20 cellular contexts compared by ENCODE assay signal in the genomic region with DNA sequence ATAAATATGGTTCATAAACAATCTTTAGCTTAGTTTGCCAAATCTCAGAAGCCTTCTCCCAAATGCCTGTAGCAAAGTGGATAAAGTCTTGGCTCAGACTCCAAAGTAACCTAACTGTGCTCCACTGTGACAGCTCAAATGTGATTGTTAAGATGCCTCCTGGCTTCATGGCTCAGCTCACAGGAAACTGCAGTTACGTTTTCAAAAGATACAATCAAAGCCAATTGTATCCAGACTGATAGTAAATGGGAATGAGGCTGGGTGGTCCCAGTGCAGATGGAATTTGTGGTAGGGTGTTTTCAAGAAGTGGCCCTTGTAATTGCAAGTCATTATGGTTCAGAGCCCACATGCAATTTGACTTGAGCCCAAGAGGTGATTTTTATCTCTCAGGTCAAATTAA.
DNase-seq lines count a peak whose midpoint lies in the region; ATAC-seq, FAIRE-seq and TF ChIP-seq lines count a peak whose summit lies in the region.
"Had no signal": no experiment of that assay in that cellular context is flagged by ENCODE, and none has a peak within 500 bp of the region (broad histone marks: within the 10 kb centered on the region; RNA-seq: fewer than 3 reads in every experiment).

No MANE protein-coding gene starts in this region.

- no peaks in the 10 kb centered on the region for H3K9me2 ChIP-seq in PC-3 (replicated peaks; ENCODE audit: low read length)

- H3K4me1 Mint-ChIP-seq in stimulated activated naive CD8-positive, alpha-beta T cell treated with anti-CD3 and anti-CD28 coated beads, Interleukin-15, Interleukin-2, amounts not matched to agents 100 ng/mL and 50 ng/mL, for 24 hours (ENCODE audit: low read depth): peaks cover 48% of the 10 kb centered on the region
- peaks cover 47% of the 10 kb centered on the region for H3K4me1 Mint-ChIP-seq in stimulated activated naive CD8-positive, alpha-beta T cell treated with anti-CD3 and anti-CD28 coated beads, Interleukin-15, amount 100 ng/mL, for 72 hours
- H3K4me1 Mint-ChIP-seq in astrocyte (ENCODE audit: low read depth, unreplicated experiment): peaks cover 5% of the 10 kb centered on the region

- peaks cover 6% of the 10 kb centered on the region for H3K9me3 Mint-ChIP-seq in stimulated activated naive CD8-positive, alpha-beta T cell treated with anti-CD3 and anti-CD28 coated beads, Interleukin-15, Interleukin-2, amounts not matched to agents 100 ng/mL and 50 ng/mL, for 24 hours
- H3K9me3 Mint-ChIP-seq in stimulated activated naive CD8-positive, alpha-beta T cell treated with anti-CD3 and anti-CD28 coated beads, Interleukin-15, amount 100 ng/mL, for 72 hours: peaks cover 0 to 5% of the 10 kb centered on the region in 2 donors
- peaks cover 3% of the 10 kb centered on the region for H3K9me3 Mint-ChIP-seq in astrocyte (ENCODE audit: unreplicated experiment)

- H3K27me3 ChIP-seq in PC-3 (ENCODE audit: low read length) (no peaks in the 10 kb centered on the region), astrocyte (ENCODE audit: insufficient read depth, low read length) (no peaks in the 10 kb centered on the region), thyroid gland (no peaks in the 10 kb centered on the region), small intestine (ENCODE audit: control insufficient read depth in 2 of 2, insufficient read depth in 2 of 2, low read length in 2 of 2) (no peaks in the 10 kb centered on the region), adrenal gland (no peaks in the 10 kb centered on the region)
- H3K27me3 ChIP-seq: breast epithelium had no signal

- DNase-seq in stimulated activated naive CD8-positive, alpha-beta T cell treated with anti-CD3 and anti-CD28 coated beads, Interleukin-15, amount 100 ng/mL, for 72 hours: no peak
- DNase-seq in PC-3 (peak; percentile 12), astrocyte (ENCODE audit: low read depth) (peak; percentile 12), thyroid gland (peak; percentile 6 to 7), small intestine (no peak), adrenal gland (no peak), NCI-H446 treated with DMSO at 0.1 percent for 48 hours (lab: John Stamatoyannopoulos, UW) (no peak)
- DNase-seq: activated CD4-positive, alpha-beta T cell treated with anti-CD3 and anti-CD28 coated beads for 1 hour; effector CD8-positive, alpha-beta T cell; NCI-H226; stimulated activated CD4-positive, alpha-beta T cell treated with anti-CD3 and anti-CD28 coated beads, Interleukin-1b, Interleukin-23, amount 100 ng/mL, for 48 hours had no signal

- FAIRE-seq in astrocyte (lab: Jason Lieb, UNC) (no peak), small intestine (lab: Jason Lieb, UNC) (no peak)
- FAIRE-seq: G401.6, GM19239, HTR-8/SVneo had no signal

- H2AFZ ChIP-seq in PC-3 (ENCODE audit: low read length) (peak overlapping the region; percentile 53; the same call in 1 of the 2 replicates), astrocyte (ENCODE audit: low read depth, low read length) (no peak overlapping the region)

- TF ChIP-seq POLR2A in thyroid gland (IDR thresholded peaks at IDR 0.05): no peak
- TF ChIP-seq POLR2A in adrenal gland (IDR thresholded peaks at IDR 0.05): no peak

- no peaks in the 10 kb centered on the region for H3K27me3 Mint-ChIP-seq in stimulated activated naive CD8-positive, alpha-beta T cell treated with anti-CD3 and anti-CD28 coated beads, Interleukin-15, Interleukin-2, amounts not matched to agents 100 ng/mL and 50 ng/mL, for 24 hours
- no peaks in the 10 kb centered on the region for H3K27me3 Mint-ChIP-seq in stimulated activated naive CD8-positive, alpha-beta T cell treated with anti-CD3 and anti-CD28 coated beads, Interleukin-15, amount 100 ng/mL, for 72 hours
- H3K27me3 Mint-ChIP-seq in astrocyte (ENCODE audit: low read depth, unreplicated experiment): peaks cover 5% of the 10 kb centered on the region

- H3K4me3 Mint-ChIP-seq in stimulated activated naive CD8-positive, alpha-beta T cell treated with anti-CD3 and anti-CD28 coated beads, Interleukin-15, Interleukin-2, amounts not matched to agents 100 ng/mL and 50 ng/mL, for 24 hours: peak overlapping the region; percentile 52
- peak overlapping the region in 1 of 2 donors; percentile 67 for H3K4me3 Mint-ChIP-seq in stimulated activated naive CD8-positive, alpha-beta T cell treated with anti-CD3 and anti-CD28 coated beads, Interleukin-15, amount 100 ng/mL, for 72 hours
- no peak overlapping the region for H3K4me3 Mint-ChIP-seq in astrocyte (ENCODE audit: unreplicated experiment)
- H3K4me3 Mint-ChIP-seq: natural killer cell treated with Interleukin-12 subunit alpha and Interleukin-12 subunit beta and Interleukin-15 and Interleukin-18, amount 100 ng/mL, for 72 hours had no signal

- H3K4me1 ChIP-seq in PC-3 (ENCODE audit: insufficient read depth, low read length): peaks cover 30% of the 10 kb centered on the region
- peaks cover 15% of the 10 kb centered on the region for H3K4me1 ChIP-seq in astrocyte (ENCODE audit: insufficient read depth, low read length)
- peaks cover 13 to 14% of the 10 kb centered on the region in 2 donors for H3K4me1 ChIP-seq in thyroid gland
- peaks cover 0 to 3% of the 10 kb centered on the region in 2 donors for H3K4me1 ChIP-seq in small intestine (ENCODE audit: control insufficient read depth in 2 of 2, insufficient read depth in 1 of 2, low read depth in 1 of 2, low read length in 1 of 2)
- no peaks in the 10 kb centered on the region for H3K4me1 ChIP-seq in adrenal gland (replicated peaks in 1 of 2)

- intact Hi-C loops in PC-3 (cut with micrococcal nuclease): no loop called here
- intact Hi-C loops in thyroid gland (cut with DNase I): no loop called here
- intact Hi-C loops in adrenal gland (cut with DNase I): no loop called here

- H4K20me1 ChIP-seq in PC-3 (ENCODE audit: low read length): no peaks in the 10 kb centered on the region
- no peaks in the 10 kb centered on the region for H4K20me1 ChIP-seq in astrocyte (ENCODE audit: insufficient read depth, low read length)

- H3K4me2 ChIP-seq in PC-3 (ENCODE audit: low read length): peak overlapping the region; percentile 44
- H3K4me2 ChIP-seq in astrocyte (ENCODE audit: low read length): peak overlapping the region; percentile 5

- WGBS in thyroid gland, 2 donors: 0 to 12% methylated on average over 1 of the region's 1 CpG
- WGBS in small intestine, 3 donors: 32 to 48% (median 40%) methylated on average over 1 of the region's 1 CpG
- WGBS in adrenal gland, 4 donors: 33 to 63% (median 55%) methylated on average over 1 of the region's 1 CpG

- TF ChIP-seq CTCF in PC-3 (conservative IDR thresholded peaks at IDR 0.05; ENCODE audit: low read depth, low read length) (no peak), astrocyte (IDR thresholded peaks at IDR 0.05; ENCODE audit: insufficient read depth, low read depth, low read length) (no peak), thyroid gland (IDR thresholded peaks at IDR 0.05) (no peak), adrenal gland (IDR thresholded peaks at IDR 0.05) (no peak)

- CTCF ChIA-PET in PC-3 (lab: Charles Lee): no interaction called here

- no peaks in the 10 kb centered on the region for H3K36me3 ChIP-seq in PC-3 (ENCODE audit: low read depth, low read length)
- H3K36me3 ChIP-seq in astrocyte (ENCODE audit: insufficient read depth, low read length): no peaks in the 10 kb centered on the region
- no peaks in the 10 kb centered on the region for H3K36me3 ChIP-seq in thyroid gland
- no peaks in the 10 kb centered on the region for H3K36me3 ChIP-seq in small intestine (ENCODE audit: control insufficient read depth in 2 of 2, insufficient read depth in 2 of 2, low read length in 2 of 2)
- no peaks in the 10 kb centered on the region for H3K36me3 ChIP-seq in adrenal gland (replicated peaks in 1 of 2)
- H3K36me3 ChIP-seq: breast epithelium, thoracic aorta had no signal

- no peaks in the 10 kb centered on the region for H3K36me3 Mint-ChIP-seq in stimulated activated naive CD8-positive, alpha-beta T cell treated with anti-CD3 and anti-CD28 coated beads, Interleukin-15, Interleukin-2, amounts not matched to agents 100 ng/mL and 50 ng/mL, for 24 hours (ENCODE audit: low read depth)
- no peaks in the 10 kb centered on the region for H3K36me3 Mint-ChIP-seq in astrocyte (ENCODE audit: low read depth, unreplicated experiment)
- H3K36me3 Mint-ChIP-seq: natural killer cell treated with Interleukin-12 subunit alpha and Interleukin-12 subunit beta and Interleukin-15 and Interleukin-18, amount 100 ng/mL, for 72 hours had no signal

- H3K9ac ChIP-seq in PC-3 (ENCODE audit: low read length) (no peak overlapping the region), astrocyte (ENCODE audit: low read length) (no peak overlapping the region)

- H3K79me2 ChIP-seq in PC-3 (ENCODE audit: low read length) (no peaks in the 10 kb centered on the region), astrocyte (ENCODE audit: insufficient read depth, low read length) (no peaks in the 10 kb centered on the region)

- ATAC-seq in stimulated activated naive CD8-positive, alpha-beta T cell treated with anti-CD3 and anti-CD28 coated beads, Interleukin-15, amount 100 ng/mL, for 72 hours: no peak
- peak; percentile 18; the same call in 1 of the 2 replicates for ATAC-seq in PC-3
- ATAC-seq: natural killer cell treated with Interleukin-12 subunit alpha and Interleukin-12 subunit beta and Interleukin-15 and Interleukin-18, amount 100 ng/mL, for 72 hours; right cardiac atrium had no signal

- H3K27ac Mint-ChIP-seq in stimulated activated naive CD8-positive, alpha-beta T cell treated with anti-CD3 and anti-CD28 coated beads, Interleukin-15, Interleukin-2, amounts not matched to agents 100 ng/mL and 50 ng/mL, for 24 hours: peak overlapping the region; percentile 22
- peak overlapping the region in 1 of 2 donors; percentile 90 for H3K27ac Mint-ChIP-seq in stimulated activated naive CD8-positive, alpha-beta T cell treated with anti-CD3 and anti-CD28 coated beads, Interleukin-15, amount 100 ng/mL, for 72 hours
- no peak overlapping the region for H3K27ac Mint-ChIP-seq in astrocyte (ENCODE audit: unreplicated experiment)
- H3K27ac Mint-ChIP-seq: activated T-helper 2 cell treated with anti-CD3 and anti-CD28 coated beads, Interferon-gamma antibody, Interleukin-2, Interleukin-4, amounts not matched to agents 10 μg/mL and 5 μg/mL and 100 μg/mL, durations not matched to agents 14 hours and 24 hours and 36 hours; natural killer cell treated with Interleukin-12 subunit alpha and Interleukin-12 subunit beta and Interleukin-15 and Interleukin-18, amount 100 ng/mL, for 72 hours had no signal

- no peak overlapping the region for H3K4me3 ChIP-seq in PC-3 (ENCODE audit: low read length)
- H3K4me3 ChIP-seq in astrocyte (ENCODE audit: insufficient read depth, low read depth, low read length): no peak overlapping the region
- H3K4me3 ChIP-seq in thyroid gland (replicated peaks in 1 of 3): no peak overlapping the region
- H3K4me3 ChIP-seq in small intestine (ENCODE audit: low read depth in 1 of 2, low read length in 2 of 2): no peak overlapping the region
- no peak overlapping the region for H3K4me3 ChIP-seq in adrenal gland
- H3K4me3 ChIP-seq: breast epithelium, thoracic aorta had no signal

- no peaks in the 10 kb centered on the region for H3F3A ChIP-seq in PC-3 (ENCODE audit: low read length, unreplicated experiment)

- POLR2A ChIA-PET in PC-3 (lab: Charles Lee; ENCODE audit: unreplicated experiment): no interaction called here

- BruUV-seq in PC-3 (replicated peaks; lab: Mats Ljungman, UMichigan): no TSS peak

- H3K27ac ChIP-seq in PC-3 (ENCODE audit: low read length) (no peak overlapping the region), astrocyte (ENCODE audit: low read depth, low read length) (no peak overlapping the region), thyroid gland (peak overlapping the region in 2 of 3 donors; percentile 15 to 25), small intestine (ENCODE audit: low read depth in 1 of 2, low read length in 1 of 2) (no peak overlapping the region), adrenal gland (no peak overlapping the region)
- H3K27ac ChIP-seq: thoracic aorta had no signal

- H3K9me3 ChIP-seq in PC-3 (ENCODE audit: low read length) (no peaks in the 10 kb centered on the region), astrocyte (ENCODE audit: insufficient read depth, low read depth, low read length) (no peaks in the 10 kb centered on the region), thyroid gland (no peaks in the 10 kb centered on the region), small intestine (ENCODE audit: control insufficient read depth, low read depth) (no peaks in the 10 kb centered on the region), adrenal gland (replicated peaks in 1 of 3) (no peaks in the 10 kb centered on the region)
- H3K9me3 ChIP-seq: breast epithelium, thoracic aorta had no signal

Comparison
In these comparisons a context has a peak if more than half of its experiments do, and no peak if none do; other contexts are left out.
1. DNase-seq: peak in PC-3 (single experiment), astrocyte (single experiment) and thyroid gland (2 of 2); none in stimulated activated naive CD8-positive, alpha-beta T cell treated with anti-CD3 and anti-CD28 coated beads, Interleukin-15, amount 100 ng/mL, for 72 hours (0 of 2), small intestine (single experiment), adrenal gland (0 of 7) and NCI-H446 treated with DMSO at 0.1 percent for 48 hours (single experiment).
2. H3K27ac ChIP-seq: peak in thyroid gland (2 of 3); none in PC-3 (single experiment), astrocyte (single experiment), small intestine (0 of 2) and adrenal gland (0 of 5).